In genomic region chr17:19108517-19108916, GRCh38 we compare ENCODE assay signal across 1 cellular context.
A peak's percentile ranks its signal among the peaks of the same experiment; 100 is the strongest.
TF ChIP-seq lines count a peak whose summit lies in the region.
"Not testable (repeated sequence)": the region's sequence is repeated elsewhere in the genome, so short reads cannot be mapped to it uniquely, and the experiment has no call there.

No MANE protein-coding gene starts in this region.

TF ChIP-seq in K562, 482 proteins besides CTCF, POLR2A, EP300 and RAD21 (continued from another document):
- peak; percentile 59 for TF ChIP-seq MAX (CRISPR knock-in tag; IDR thresholded peaks at IDR 0.05)
- TF ChIP-seq SMARCA4 (IDR thresholded peaks at IDR 0.05), result peak; percentile 39; the same call in 1 of the 2 replicates
- TF ChIP-seq RCOR1 (IDR thresholded peaks at IDR 0.05; ENCODE audit: borderline replicate concordance in 1 of 2, low read depth in 2 of 2, low read length in 2 of 2), result 0 out of 4 replicates have a peak, but pooled peaks of 1 of the 2 experiments have one; percentile 9
- peak; percentile 47; the same call in 1 of the 2 replicates for TF ChIP-seq NCOR1 (IDR thresholded peaks at IDR 0.05)
- peak; percentile 19 to 76; a peak in 2 of 4 replicates for TF ChIP-seq TEAD1 (CRISPR knock-in tag; IDR thresholded peaks at IDR 0.05)
- TF ChIP-seq SPI1 (IDR thresholded peaks at IDR 0.05; ENCODE audit: borderline replicate concordance, low read depth, low read length), result peak; percentile 23; the same call in 1 of the 2 replicates
- peak; percentile 49 to 80; a peak in 3 of 4 replicates for TF ChIP-seq TRIM24 (IDR thresholded peaks at IDR 0.05)
- TF ChIP-seq GABPA (tag; conservative IDR thresholded peaks at IDR 0.05; ENCODE audit: low read depth), result 0 out of 2 replicates have a peak, but pooled peaks have one; percentile 25
- TF ChIP-seq CXXC5 (CRISPR knock-in tag; IDR thresholded peaks at IDR 0.05), result peak; percentile 29; the same call in 1 of the 2 replicates
- TF ChIP-seq ZEB2 (IDR thresholded peaks at IDR 0.05), result peak; percentile 50; the same call in 1 of the 2 replicates
- TF ChIP-seq HES1 (IDR thresholded peaks at IDR 0.05; ENCODE audit: low read depth), result peak; percentile 65; the same call in 1 of the 2 replicates
- TF ChIP-seq ETV5 (CRISPR knock-in tag; IDR thresholded peaks at IDR 0.05; ENCODE audit: low read depth), result peak; percentile 92
- TF ChIP-seq DPF2 (IDR thresholded peaks at IDR 0.05), result peak; percentile 70
- peak; percentile 63 for TF ChIP-seq TAL1 (IDR thresholded peaks at IDR 0.05)
- TF ChIP-seq ARID1B (IDR thresholded peaks at IDR 0.05), result peak; percentile 76
- peak; percentile 49; the same call in 1 of the 2 replicates for TF ChIP-seq ATF3 (IDR thresholded peaks at IDR 0.05)
- TF ChIP-seq ATF3 (CRISPR knock-in tag; conservative IDR thresholded peaks at IDR 0.05), result not testable (repeated sequence)
- TF ChIP-seq ETV1 (tag; conservative IDR thresholded peaks at IDR 0.05; ENCODE audit: low read depth), result peak; percentile 88
- peak; percentile 82 for TF ChIP-seq CBFA2T3 (IDR thresholded peaks at IDR 0.05)
- 0 out of 2 replicates have a peak, but pooled peaks have one; percentile 37 for TF ChIP-seq SMARCE1 (IDR thresholded peaks at IDR 0.05)
- TF ChIP-seq SOX6 (IDR thresholded peaks at IDR 0.05), result 0 out of 2 replicates have a peak, but pooled peaks have one; percentile 52
- TF ChIP-seq MNT (conservative IDR thresholded peaks at IDR 0.05), result 0 out of 4 replicates have a peak, but pooled peaks have one; percentile 36 to 45
- peak; percentile 86 for TF ChIP-seq ESRRA (IDR thresholded peaks at IDR 0.05; ENCODE audit: borderline replicate concordance, low read depth)
- TF ChIP-seq TCF3 (CRISPR knock-in tag; IDR thresholded peaks at IDR 0.05), result peak; percentile 49
- TF ChIP-seq CTBP1 (IDR thresholded peaks at IDR 0.05; ENCODE audit: borderline replicate concordance), result peak; percentile 41; the same call in 1 of the 2 replicates
- TF ChIP-seq ATF7 (IDR thresholded peaks at IDR 0.05), result peak; percentile 49; the same call in 1 of the 2 replicates
- peak in 1 of 2 experiments; percentile 27; a peak in 1 of 4 replicates for TF ChIP-seq HDAC1 (IDR thresholded peaks at IDR 0.05)
- TF ChIP-seq EP400 (IDR thresholded peaks at IDR 0.05), result peak; percentile 29; the same call in 1 of the 2 replicates
- TF ChIP-seq NCOA1 (IDR thresholded peaks at IDR 0.05; ENCODE audit: low read depth), result peak; percentile 20; the same call in 1 of the 2 replicates
- TF ChIP-seq KDM1A (IDR thresholded peaks at IDR 0.05), result peak; percentile 47 to 69; a peak in 2 of 4 replicates
- TF ChIP-seq NR2C1 (IDR thresholded peaks at IDR 0.05), result peak; percentile 48; the same call in 1 of the 2 replicates
- TF ChIP-seq NR2C1 (tag; IDR thresholded peaks at IDR 0.05), result peak; percentile 67; the same call in 1 of the 2 replicates
TF ChIP-seq in K562: peak in this region for 33; not testable (repeated sequence) for 449.
